1 cellular context compared by ENCODE assay signal in the genomic region with DNA sequence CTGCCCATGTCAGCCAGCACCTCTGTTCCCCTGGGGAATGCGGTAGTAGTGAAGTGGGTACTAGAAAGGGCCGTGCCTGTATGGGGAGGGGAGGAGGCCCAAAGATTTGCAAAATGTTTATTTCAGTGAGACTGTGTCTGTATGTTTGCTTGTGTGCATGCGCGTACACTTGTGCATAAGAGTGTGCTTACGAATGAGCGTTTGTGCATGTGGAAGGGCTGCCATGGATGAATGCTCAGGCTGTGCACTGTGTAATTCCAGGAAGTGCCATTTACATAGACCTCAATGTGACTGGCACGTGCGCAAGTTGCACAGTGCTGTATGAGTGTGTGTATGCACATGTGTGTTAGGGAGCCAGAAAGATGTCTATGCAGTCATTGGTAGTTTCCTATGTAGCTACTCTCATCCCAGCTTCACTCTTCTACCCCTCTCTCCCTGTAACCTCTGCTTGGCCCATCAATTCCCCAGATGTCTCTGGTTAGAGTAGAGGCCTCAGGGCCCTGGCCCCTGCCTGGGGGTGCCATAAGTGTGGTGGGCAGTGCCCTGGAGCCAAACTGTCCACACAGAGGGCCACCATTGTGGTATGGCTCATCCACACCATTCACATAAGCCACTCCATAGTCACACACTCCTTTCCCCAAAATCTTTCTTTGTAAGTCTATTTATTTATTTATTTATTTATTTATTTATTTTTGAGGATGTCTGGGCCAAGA.
TF ChIP-seq lines count a peak whose summit lies in the region.

No MANE protein-coding gene starts in this region.

TF ChIP-seq in GM12878, 131 proteins besides CTCF, POLR2A, EP300 and RAD21 (continues in another document):
- TF ChIP-seq KDM1A (IDR thresholded peaks at IDR 0.05; ENCODE audit: borderline replicate concordance): no peak
- no peak for TF ChIP-seq ZNF207 (IDR thresholded peaks at IDR 0.05; ENCODE audit: borderline replicate concordance)
- TF ChIP-seq, protein P1, sequence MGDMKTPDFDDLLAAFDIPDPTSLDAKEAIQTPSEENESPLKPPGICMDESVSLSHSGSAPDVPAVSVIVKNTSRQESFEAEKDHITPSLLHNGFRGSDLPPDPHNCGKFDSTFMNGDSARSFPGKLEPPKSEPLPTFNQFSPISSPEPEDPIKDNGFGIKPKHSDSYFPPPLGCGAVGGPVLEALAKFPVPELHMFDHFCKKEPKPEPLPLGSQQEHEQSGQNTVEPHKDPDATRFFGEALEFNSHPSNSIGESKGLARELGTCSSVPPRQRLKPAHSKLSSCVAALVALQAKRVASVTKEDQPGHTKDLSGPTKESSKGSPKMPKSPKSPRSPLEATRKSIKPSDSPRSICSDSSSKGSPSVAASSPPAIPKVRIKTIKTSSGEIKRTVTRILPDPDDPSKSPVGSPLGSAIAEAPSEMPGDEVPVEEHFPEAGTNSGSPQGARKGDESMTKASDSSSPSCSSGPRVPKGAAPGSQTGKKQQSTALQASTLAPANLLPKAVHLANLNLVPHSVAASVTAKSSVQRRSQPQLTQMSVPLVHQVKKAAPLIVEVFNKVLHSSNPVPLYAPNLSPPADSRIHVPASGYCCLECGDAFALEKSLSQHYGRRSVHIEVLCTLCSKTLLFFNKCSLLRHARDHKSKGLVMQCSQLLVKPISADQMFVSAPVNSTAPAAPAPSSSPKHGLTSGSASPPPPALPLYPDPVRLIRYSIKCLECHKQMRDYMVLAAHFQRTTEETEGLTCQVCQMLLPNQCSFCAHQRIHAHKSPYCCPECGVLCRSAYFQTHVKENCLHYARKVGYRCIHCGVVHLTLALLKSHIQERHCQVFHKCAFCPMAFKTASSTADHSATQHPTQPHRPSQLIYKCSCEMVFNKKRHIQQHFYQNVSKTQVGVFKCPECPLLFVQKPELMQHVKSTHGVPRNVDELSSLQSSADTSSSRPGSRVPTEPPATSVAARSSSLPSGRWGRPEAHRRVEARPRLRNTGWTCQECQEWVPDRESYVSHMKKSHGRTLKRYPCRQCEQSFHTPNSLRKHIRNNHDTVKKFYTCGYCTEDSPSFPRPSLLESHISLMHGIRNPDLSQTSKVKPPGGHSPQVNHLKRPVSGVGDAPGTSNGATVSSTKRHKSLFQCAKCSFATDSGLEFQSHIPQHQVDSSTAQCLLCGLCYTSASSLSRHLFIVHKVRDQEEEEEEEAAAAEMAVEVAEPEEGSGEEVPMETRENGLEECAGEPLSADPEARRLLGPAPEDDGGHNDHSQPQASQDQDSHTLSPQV (IDR thresholded peaks at IDR 0.05): no peak
- no peak for TF ChIP-seq BRCA1 (IDR thresholded peaks at IDR 0.05; ENCODE audit: low read depth, low read length)
- TF ChIP-seq TCF12 (IDR thresholded peaks at IDR 0.05; ENCODE audit: low read depth, low read length): no peak
- no peak for TF ChIP-seq MTA3 (IDR thresholded peaks at IDR 0.05; ENCODE audit: borderline replicate concordance, low read length)
- TF ChIP-seq DPF2 (IDR thresholded peaks at IDR 0.05): no peak
- no peak for TF ChIP-seq RB1 (IDR thresholded peaks at IDR 0.05; ENCODE audit: borderline replicate concordance)
- no peak for TF ChIP-seq ZBTB4 (CRISPR knock-in tag; IDR thresholded peaks at IDR 0.05)
- TF ChIP-seq POLR2AphosphoS5 (IDR thresholded peaks at IDR 0.05; ENCODE audit: low read length): no peak
- TF ChIP-seq MYC (IDR thresholded peaks at IDR 0.05; ENCODE audit: insufficient read depth, insufficient read length, insufficient replicate concordance, low read length, severe bottlenecking): no peak
- peak; percentile 95 to 96 for TF ChIP-seq BHLHE40 (IDR thresholded peaks at IDR 0.05; ENCODE audit: borderline replicate concordance in 1 of 2, low read depth in 2 of 2, low read length in 1 of 2)
- TF ChIP-seq SMARCA5 (IDR thresholded peaks at IDR 0.05): 0 out of 2 replicates have a peak, but pooled peaks have one; percentile 36
- TF ChIP-seq, protein P2, sequence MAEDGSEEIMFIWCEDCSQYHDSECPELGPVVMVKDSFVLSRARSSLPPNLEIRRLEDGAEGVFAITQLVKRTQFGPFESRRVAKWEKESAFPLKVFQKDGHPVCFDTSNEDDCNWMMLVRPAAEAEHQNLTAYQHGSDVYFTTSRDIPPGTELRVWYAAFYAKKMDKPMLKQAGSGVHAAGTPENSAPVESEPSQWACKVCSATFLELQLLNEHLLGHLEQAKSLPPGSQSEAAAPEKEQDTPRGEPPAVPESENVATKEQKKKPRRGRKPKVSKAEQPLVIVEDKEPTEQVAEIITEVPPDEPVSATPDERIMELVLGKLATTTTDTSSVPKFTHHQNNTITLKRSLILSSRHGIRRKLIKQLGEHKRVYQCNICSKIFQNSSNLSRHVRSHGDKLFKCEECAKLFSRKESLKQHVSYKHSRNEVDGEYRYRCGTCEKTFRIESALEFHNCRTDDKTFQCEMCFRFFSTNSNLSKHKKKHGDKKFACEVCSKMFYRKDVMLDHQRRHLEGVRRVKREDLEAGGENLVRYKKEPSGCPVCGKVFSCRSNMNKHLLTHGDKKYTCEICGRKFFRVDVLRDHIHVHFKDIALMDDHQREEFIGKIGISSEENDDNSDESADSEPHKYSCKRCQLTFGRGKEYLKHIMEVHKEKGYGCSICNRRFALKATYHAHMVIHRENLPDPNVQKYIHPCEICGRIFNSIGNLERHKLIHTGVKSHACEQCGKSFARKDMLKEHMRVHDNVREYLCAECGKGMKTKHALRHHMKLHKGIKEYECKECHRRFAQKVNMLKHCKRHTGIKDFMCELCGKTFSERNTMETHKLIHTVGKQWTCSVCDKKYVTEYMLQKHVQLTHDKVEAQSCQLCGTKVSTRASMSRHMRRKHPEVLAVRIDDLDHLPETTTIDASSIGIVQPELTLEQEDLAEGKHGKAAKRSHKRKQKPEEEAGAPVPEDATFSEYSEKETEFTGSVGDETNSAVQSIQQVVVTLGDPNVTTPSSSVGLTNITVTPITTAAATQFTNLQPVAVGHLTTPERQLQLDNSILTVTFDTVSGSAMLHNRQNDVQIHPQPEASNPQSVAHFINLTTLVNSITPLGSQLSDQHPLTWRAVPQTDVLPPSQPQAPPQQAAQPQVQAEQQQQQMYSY (CRISPR knock-in tag; IDR thresholded peaks at IDR 0.05): no peak
- no peak for TF ChIP-seq SMAD5 (IDR thresholded peaks at IDR 0.05; ENCODE audit: low read depth)
- no peak for TF ChIP-seq CEBPB (IDR thresholded peaks at IDR 0.05; ENCODE audit: borderline replicate concordance in 1 of 2, low read depth in 2 of 2, low read length in 2 of 2)
- TF ChIP-seq ZNF274 (IDR thresholded peaks at IDR 0.05; ENCODE audit: insufficient read depth, insufficient read length): no peak
- no peak for TF ChIP-seq HDAC2 (IDR thresholded peaks at IDR 0.05)
- TF ChIP-seq, protein P3, sequence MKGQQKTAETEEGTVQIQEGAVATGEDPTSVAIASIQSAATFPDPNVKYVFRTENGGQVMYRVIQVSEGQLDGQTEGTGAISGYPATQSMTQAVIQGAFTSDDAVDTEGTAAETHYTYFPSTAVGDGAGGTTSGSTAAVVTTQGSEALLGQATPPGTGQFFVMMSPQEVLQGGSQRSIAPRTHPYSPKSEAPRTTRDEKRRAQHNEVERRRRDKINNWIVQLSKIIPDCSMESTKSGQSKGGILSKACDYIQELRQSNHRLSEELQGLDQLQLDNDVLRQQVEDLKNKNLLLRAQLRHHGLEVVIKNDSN (IDR thresholded peaks at IDR 0.05; ENCODE audit: borderline replicate concordance, extremely low read length, insufficient read depth, low read depth, low read length): peak; percentile 35
- no peak for TF ChIP-seq ATF2 (IDR thresholded peaks at IDR 0.05; ENCODE audit: low read length)
- no peak for TF ChIP-seq SP1 (IDR thresholded peaks at IDR 0.05; ENCODE audit: low read depth, low read length)
- no peak for TF ChIP-seq SUPT20H (IDR thresholded peaks at IDR 0.05; ENCODE audit: borderline replicate concordance, control insufficient read depth, low read depth, low read length)
- TF ChIP-seq KLF5 (IDR thresholded peaks at IDR 0.05; ENCODE audit: partially characterized antibody): no peak
- TF ChIP-seq POU2F2 (IDR thresholded peaks at IDR 0.05; ENCODE audit: borderline replicate concordance, low read depth, low read length): peak; percentile 62; the same call in 1 of the 3 replicates
- TF ChIP-seq, protein P4, sequence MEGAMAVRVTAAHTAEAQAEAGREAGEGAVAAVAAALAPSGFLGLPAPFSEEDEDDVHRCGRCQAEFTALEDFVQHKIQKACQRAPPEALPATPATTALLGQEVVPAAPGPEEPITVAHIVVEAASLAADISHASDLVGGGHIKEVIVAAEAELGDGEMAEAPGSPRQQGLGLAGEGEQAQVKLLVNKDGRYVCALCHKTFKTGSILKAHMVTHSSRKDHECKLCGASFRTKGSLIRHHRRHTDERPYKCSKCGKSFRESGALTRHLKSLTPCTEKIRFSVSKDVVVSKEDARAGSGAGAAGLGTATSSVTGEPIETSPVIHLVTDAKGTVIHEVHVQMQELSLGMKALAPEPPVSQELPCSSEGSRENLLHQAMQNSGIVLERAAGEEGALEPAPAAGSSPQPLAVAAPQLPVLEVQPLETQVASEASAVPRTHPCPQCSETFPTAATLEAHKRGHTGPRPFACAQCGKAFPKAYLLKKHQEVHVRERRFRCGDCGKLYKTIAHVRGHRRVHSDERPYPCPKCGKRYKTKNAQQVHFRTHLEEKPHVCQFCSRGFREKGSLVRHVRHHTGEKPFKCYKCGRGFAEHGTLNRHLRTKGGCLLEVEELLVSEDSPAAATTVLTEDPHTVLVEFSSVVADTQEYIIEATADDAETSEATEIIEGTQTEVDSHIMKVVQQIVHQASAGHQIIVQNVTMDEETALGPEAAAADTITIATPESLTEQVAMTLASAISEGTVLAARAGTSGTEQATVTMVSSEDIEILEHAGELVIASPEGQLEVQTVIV (IDR thresholded peaks at IDR 0.05; ENCODE audit: borderline replicate concordance, partially characterized antibody): no peak
- peak; percentile 55; the same call in 1 of the 2 replicates for TF ChIP-seq PAX5 (IDR thresholded peaks at IDR 0.05; ENCODE audit: borderline replicate concordance, low read depth, low read length)
- TF ChIP-seq YBX1 (IDR thresholded peaks at IDR 0.05): no peak
- TF ChIP-seq ZSCAN29 (IDR thresholded peaks at IDR 0.05): peak; percentile 79
- TF ChIP-seq IKZF2 (IDR thresholded peaks at IDR 0.05): peak; percentile 40 to 50; a peak in 3 of 4 replicates
- no peak for TF ChIP-seq CHD2 (IDR thresholded peaks at IDR 0.05; ENCODE audit: borderline replicate concordance, low read depth, low read length)
- TF ChIP-seq, protein P5, sequence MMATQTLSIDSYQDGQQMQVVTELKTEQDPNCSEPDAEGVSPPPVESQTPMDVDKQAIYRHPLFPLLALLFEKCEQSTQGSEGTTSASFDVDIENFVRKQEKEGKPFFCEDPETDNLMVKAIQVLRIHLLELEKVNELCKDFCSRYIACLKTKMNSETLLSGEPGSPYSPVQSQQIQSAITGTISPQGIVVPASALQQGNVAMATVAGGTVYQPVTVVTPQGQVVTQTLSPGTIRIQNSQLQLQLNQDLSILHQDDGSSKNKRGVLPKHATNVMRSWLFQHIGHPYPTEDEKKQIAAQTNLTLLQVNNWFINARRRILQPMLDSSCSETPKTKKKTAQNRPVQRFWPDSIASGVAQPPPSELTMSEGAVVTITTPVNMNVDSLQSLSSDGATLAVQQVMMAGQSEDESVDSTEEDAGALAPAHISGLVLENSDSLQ (IDR thresholded peaks at IDR 0.05): no peak
- TF ChIP-seq, protein P6, sequence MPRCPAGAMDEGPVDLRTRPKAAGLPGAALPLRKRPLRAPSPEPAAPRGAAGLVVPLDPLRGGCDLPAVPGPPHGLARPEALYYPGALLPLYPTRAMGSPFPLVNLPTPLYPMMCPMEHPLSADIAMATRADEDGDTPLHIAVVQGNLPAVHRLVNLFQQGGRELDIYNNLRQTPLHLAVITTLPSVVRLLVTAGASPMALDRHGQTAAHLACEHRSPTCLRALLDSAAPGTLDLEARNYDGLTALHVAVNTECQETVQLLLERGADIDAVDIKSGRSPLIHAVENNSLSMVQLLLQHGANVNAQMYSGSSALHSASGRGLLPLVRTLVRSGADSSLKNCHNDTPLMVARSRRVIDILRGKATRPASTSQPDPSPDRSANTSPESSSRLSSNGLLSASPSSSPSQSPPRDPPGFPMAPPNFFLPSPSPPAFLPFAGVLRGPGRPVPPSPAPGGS (IDR thresholded peaks at IDR 0.05; ENCODE audit: borderline replicate concordance, insufficient read depth, low read depth, low read length, poor library complexity, severe bottlenecking): no peak
- TF ChIP-seq ETV6 (conservative IDR thresholded peaks at IDR 0.05 in 1 of 2, IDR thresholded peaks at IDR 0.05 in 1 of 2; ENCODE audit: borderline replicate concordance in 1 of 2, low read depth in 1 of 2): no peak
- TF ChIP-seq CHD1 (IDR thresholded peaks at IDR 0.05; ENCODE audit: low read depth, low read length): no peak
